In genomic region chr19:13881231-13881691, GRCh38 we compare ENCODE assay signal across 9 cellular contexts. TPM values are rescaled to one million over a fixed set of nuclear protein-coding genes. Genes with fewer than 3 reads are reported as not detected.
DNase-seq lines count a peak whose midpoint lies in the region; ATAC-seq and TF ChIP-seq lines count a peak whose summit lies in the region.
"Had no signal": no experiment of that assay in that cellular context is flagged by ENCODE, and none has a peak within 500 bp of the region (broad histone marks: within the 10 kb centered on the region; RNA-seq: fewer than 3 reads in every experiment).

No MANE protein-coding gene starts in this region.

- peaks cover 36% of the 10 kb centered on the region for H3K4me1 Mint-ChIP-seq in activated naive CD8-positive, alpha-beta T cell treated with anti-CD3 and anti-CD28 coated beads, Interleukin-2, amount 50 U/mL, for 24 hours
- peaks cover 25 to 38% (median 30%) of the 10 kb centered on the region in 3 donors for H3K4me1 Mint-ChIP-seq in naive B cell

- no peak for ATAC-seq in activated naive CD8-positive, alpha-beta T cell treated with anti-CD3 and anti-CD28 coated beads, Interleukin-2, amount 50 U/mL, for 24 hours
- peak in 1 of 2 donors; percentile 25 for ATAC-seq in naive B cell (ENCODE audit: low read depth in 2 of 2)
- ATAC-seq in HG03565 (IDR thresholded peaks at IDR 0.05; ENCODE audit: unreplicated experiment) = no peak

- no peaks in the 10 kb centered on the region for H3K27me3 Mint-ChIP-seq in activated naive CD8-positive, alpha-beta T cell treated with anti-CD3 and anti-CD28 coated beads, Interleukin-2, amount 50 U/mL, for 24 hours
- H3K27me3 Mint-ChIP-seq in naive B cell = peaks cover 0 to 12% (median 0%) of the 10 kb centered on the region in 3 donors

- H3K27me3 ChIP-seq in AG04450 (ENCODE audit: control insufficient read depth, insufficient read depth, low read length) (peaks cover 2% of the 10 kb centered on the region), HL-60 (ENCODE audit: insufficient read depth, poor library complexity, severe bottlenecking) (no peaks in the 10 kb centered on the region)

- H3K4me3 Mint-ChIP-seq in activated naive CD8-positive, alpha-beta T cell treated with anti-CD3 and anti-CD28 coated beads, Interleukin-2, amount 50 U/mL, for 24 hours = no peak overlapping the region
- peak overlapping the region in 6 of 8 donors; percentile 25 to 73 (median 36) for H3K4me3 Mint-ChIP-seq in naive B cell

- CTCF ChIA-PET in AG04450 (lab: Charles Lee) = interaction anchor here (0.6 to 2.4 kb wide), 8 partner anchors 71 to 467 kb away, joined by 3 to 14 read pairs (median 4); partner anchors contain the start of genes ASF1B and DCAF15

- POLR2A ChIA-PET in AG04450 (lab: Yijun Ruan, JAX) = interaction anchor here (0.6 kb wide), 1 partner anchor 22 kb away, joined by 4 read pairs; no protein-coding TSS in a partner anchor

- DNase-seq in AG04450 (ENCODE audit: low read depth, low spot score) = no peak
- no peak for DNase-seq in HL-60 (ENCODE audit: low read depth in 1 of 2, low spot score in 1 of 2)
- DNase-seq in activated naive CD8-positive, alpha-beta T cell treated with anti-CD3 and anti-CD28 coated beads, Interleukin-2, amount 50 U/mL, for 24 hours = no peak
- DNase-seq in naive B cell = no peak
- no peak for DNase-seq in NCI-H146 (lab: John Stamatoyannopoulos, UW)
- no peak for DNase-seq in stimulated activated CD4-positive, alpha-beta T cell treated with anti-CD3 and anti-CD28 coated beads, Interleukin-12 subunit alpha, Interleukin-12 subunit beta, amount 100 ng/mL, for 4 hours
- DNase-seq in epidermal melanocyte (ENCODE audit: insufficient read length, low spot score) = no peak
- DNase-seq: occipital lobe had no signal

- no peaks in the 10 kb centered on the region for H3K9me3 Mint-ChIP-seq in activated naive CD8-positive, alpha-beta T cell treated with anti-CD3 and anti-CD28 coated beads, Interleukin-2, amount 50 U/mL, for 24 hours
- no peaks in the 10 kb centered on the region for H3K9me3 Mint-ChIP-seq in naive B cell

- no peaks in the 10 kb centered on the region for H3K36me3 Mint-ChIP-seq in activated naive CD8-positive, alpha-beta T cell treated with anti-CD3 and anti-CD28 coated beads, Interleukin-2, amount 50 U/mL, for 24 hours (ENCODE audit: low read depth)
- no peaks in the 10 kb centered on the region for H3K36me3 Mint-ChIP-seq in naive B cell

- no peaks in the 10 kb centered on the region; the same call in 1 of the 2 replicates for H3K9me3 ChIP-seq in AG04450 (ENCODE audit: control insufficient read depth, insufficient read depth, low read length)

- H3K27ac Mint-ChIP-seq in activated naive CD8-positive, alpha-beta T cell treated with anti-CD3 and anti-CD28 coated beads, Interleukin-2, amount 50 U/mL, for 24 hours = peak overlapping the region; percentile 69
- no peak overlapping the region for H3K27ac Mint-ChIP-seq in naive B cell

- H3K4me3 ChIP-seq in AG04450 (ENCODE audit: low read depth, low read length) = no peak overlapping the region
- H3K4me3 ChIP-seq in HL-60 (replicated peaks; ENCODE audit: insufficient read depth, low read length) = no peak overlapping the region

- TF ChIP-seq CTCF in AG04450 (IDR thresholded peaks at IDR 0.05; ENCODE audit: low read depth, low read length) (no peak), HL-60 (IDR thresholded peaks at IDR 0.05; ENCODE audit: insufficient read depth, low read length) (no peak)

- H3K27ac ChIP-seq in AG04450 (ENCODE audit: low read depth, low read length) (peak overlapping the region; percentile 2), HL-60 (replicated peaks) (peak overlapping the region; percentile 47; the same call in 1 of the 2 replicates)

RNA-seq across cellular contexts. Expression of gene NANOS3, which starts 4.3 kb away (rescaled TPM):
- polyA plus RNA-seq in AG04450 (2011; rRNA removed) (0.36 and 0.37 TPM in 2 replicates), naive B cell (ENCODE audit: low read depth in 6 of 6) (not detected)
- polyA minus RNA-seq in AG04450 (2011; rRNA and poly(A)+ RNA removed) = not detected in 2 replicates

RNA-seq across cellular contexts. Expression of gene BRME1, which starts 24.7 kb away (rescaled TPM):
- polyA plus RNA-seq in AG04450 (2011; rRNA removed) (0.12 and 0.17 TPM in 2 replicates), naive B cell (ENCODE audit: low read depth in 6 of 6) (under 1 TPM in 2 of 6 donors, not detected in 4; 0.47 to 0.51 TPM)
- polyA minus RNA-seq in AG04450 (2011; rRNA and poly(A)+ RNA removed) = 0.43 TPM in 1 of 2 replicates, not detected in the other

RNA-seq across cellular contexts. Expression of gene CC2D1A, which starts 24.7 kb away (rescaled TPM):
- polyA plus RNA-seq in AG04450 (2011; rRNA removed) (5.1 and 6.7 TPM in 2 replicates), naive B cell (ENCODE audit: low read depth in 6 of 6) (10 to 100 TPM in 2 of 6 donors, 1 to 10 TPM in 4; 2.9 to 13.9 (median 4.3) TPM)
- 7.0 and 13.7 TPM in 2 replicates for polyA minus RNA-seq in AG04450 (2011; rRNA and poly(A)+ RNA removed)

RNA-seq across cellular contexts. Expression of gene PODNL1, which starts 57.0 kb away (rescaled TPM):
- 2.8 and 3.4 TPM in 2 replicates for polyA plus RNA-seq in AG04450 (2011; rRNA removed)
- 1.3 and 1.4 TPM in 2 replicates for polyA minus RNA-seq in AG04450 (2011; rRNA and poly(A)+ RNA removed)
- not detected for polyA plus RNA-seq in naive B cell (ENCODE audit: low read depth in 6 of 6)
